Comparison of ENCODE assay signal across 2 cellular contexts in genomic region chr22:37390075-37390474, GRCh38.
A peak's percentile ranks its signal among the peaks of the same experiment; 100 is the strongest.
TF ChIP-seq lines count a peak whose summit lies in the region.

No MANE protein-coding gene starts in this region.

TF ChIP-seq in A549, 52 proteins besides CTCF, POLR2A, EP300 and RAD21:
- TF ChIP-seq TFCP2L1 (CRISPR knock-in tag; IDR thresholded peaks at IDR 0.05) (no peak), ZC3H11A (IDR thresholded peaks at IDR 0.05) (no peak), KDM1A (IDR thresholded peaks at IDR 0.05; ENCODE audit: low read depth) (peak; percentile 51; the same call in 1 of the 2 replicates)

TF ChIP-seq in H1, 55 proteins besides CTCF, POLR2A, EP300 and RAD21:
- TF ChIP-seq KDM1A (IDR thresholded peaks at IDR 0.05; ENCODE audit: borderline replicate concordance, low read length) = peak; percentile 86; the same call in 1 of the 2 replicates
- TF ChIP-seq SRF (IDR thresholded peaks at IDR 0.05; ENCODE audit: low read depth, low read length) = no peak
